Comparison of ENCODE assay signal across 34 cellular contexts in the genomic region with DNA sequence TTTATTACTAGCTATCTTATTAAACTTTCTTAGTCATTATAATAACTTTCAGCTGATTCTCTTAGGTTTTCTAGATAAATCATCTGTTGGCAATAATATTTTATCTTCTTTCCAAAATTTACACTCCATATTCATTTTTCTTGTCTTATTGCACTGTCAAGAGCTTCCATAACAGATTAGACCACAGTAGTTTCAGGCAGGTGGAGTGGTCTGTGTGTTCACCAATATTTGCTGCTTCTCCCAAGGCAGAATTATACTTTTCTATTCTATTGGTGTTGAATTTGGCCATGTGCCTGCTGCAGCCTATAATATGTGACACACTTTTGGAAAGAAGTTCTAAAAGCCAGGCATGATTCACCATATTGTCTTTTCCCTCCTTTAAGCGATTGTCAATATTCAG.
"Had no signal": no experiment of that assay in that cellular context is flagged by ENCODE, and none has a peak within 500 bp of the region (broad histone marks: within the 10 kb centered on the region; RNA-seq: fewer than 3 reads in every experiment).

No MANE protein-coding gene starts in this region.

- H3K27ac ChIP-seq: KMS-11 had no signal

- H3K4me3 ChIP-seq: MG63 had no signal

- DNase-seq: Karpas-422, Kasumi-1, MG63, MM.1S, MV-4-11, NCI-H1048, NCI-H1092, NCI-H1092 treated with DMSO at 0.1 percent for 48 hours, NCI-H1105, NCI-H1105 treated with DMSO at 0.1 percent for 48 hours, NCI-H1417, NCI-H1417 treated with DMSO at 0.1 percent for 48 hours, NCI-H1436, NCI-H1436 treated with DMSO at 0.1 percent for 48 hours, NCI-H146, NCI-H1694, NCI-H1694 treated with DMSO at 0.1 percent for 48 hours, NCI-H187, NCI-H187 treated with DMSO at 0.1 percent for 48 hours, NCI-H1930, NCI-H2029, NCI-H2029 treated with DMSO at 0.1 percent for 48 hours, NCI-H2081, NCI-H2081 treated with DMSO at 0.1 percent for 48 hours, NCI-H2107, NCI-H2171, NCI-H2171 treated with DMSO at 0.1 percent for 48 hours, NCI-H2227 treated with DMSO at 0.1 percent for 48 hours, NCI-H226, NCI-H345, NCI-H446, NCI-H446 treated with DMSO at 0.1 percent for 48 hours, NCI-H510A had no signal

- H3K36me3 ChIP-seq: MG63 had no signal
